ENCODE assay signal across 7 cellular contexts in genomic region chr14:73295198-73295796, GRCh38. TPM values are rescaled to one million over a fixed set of nuclear protein-coding genes. Genes with fewer than 3 reads are reported as not detected.
DNase-seq lines count a peak whose midpoint lies in the region; ATAC-seq and TF ChIP-seq lines count a peak whose summit lies in the region.

No MANE protein-coding gene starts in this region.

- no peaks in the 10 kb centered on the region for H3K4me1 ChIP-seq in MM.1S (ENCODE audit: low read length)

- H2AFZ ChIP-seq in MM.1S (ENCODE audit: low read length) = no peak overlapping the region

- DNase-seq in GM06990 (ENCODE audit: extremely low read depth, insufficient read length) = no peak
- DNase-seq in MM.1S = peak; percentile 45
- DNase-seq in SK-N-MC (ENCODE audit: low read depth, low spot score) = peak; percentile 26
- DNase-seq in fibroblast of peridontal ligament (ENCODE audit: extremely low read depth) = peak; percentile 62
- peak; percentile 56 for DNase-seq in renal cortical epithelial cell (ENCODE audit: low read depth)
- DNase-seq in T-helper 9 cell = no peak

- H3K4me2 ChIP-seq in MM.1S (ENCODE audit: low read depth, low read length) = no peak overlapping the region

- no peak overlapping the region for H3K27ac ChIP-seq in MM.1S (ENCODE audit: low read length)
- H3K27ac ChIP-seq in SK-N-MC = no peak overlapping the region

- H3K9me2 ChIP-seq in MM.1S (replicated peaks; ENCODE audit: insufficient read depth, low read length) = no peaks in the 10 kb centered on the region

- no peaks in the 10 kb centered on the region for H3F3A ChIP-seq in MM.1S (ENCODE audit: insufficient read depth, low read length)

- H3K4me3 ChIP-seq in GM06990 (replicated peaks; ENCODE audit: low read depth, low read length) (no peak overlapping the region), MM.1S (ENCODE audit: low read length) (no peak overlapping the region), SK-N-MC (no peak overlapping the region)

- H3K9me3 ChIP-seq in MM.1S (replicated peaks; ENCODE audit: insufficient read depth, low read length) = no peaks in the 10 kb centered on the region
- no peaks in the 10 kb centered on the region for H3K9me3 ChIP-seq in SK-N-MC (ENCODE audit: low read depth, low read length)

- no peak for ATAC-seq in GM18861 (IDR thresholded peaks at IDR 0.05; ENCODE audit: unreplicated experiment)

- no peaks in the 10 kb centered on the region for H3K79me2 ChIP-seq in MM.1S (ENCODE audit: low read length)

- peak; percentile 67 for TF ChIP-seq CTCF in GM06990 (IDR thresholded peaks at IDR 0.05; ENCODE audit: insufficient read depth, low read length, poor library complexity, severe bottlenecking)
- TF ChIP-seq CTCF in MM.1S (IDR thresholded peaks at IDR 0.05; ENCODE audit: low read length) = peak; percentile 52

- no peak overlapping the region for H3K9ac ChIP-seq in MM.1S (ENCODE audit: low read length)
- H3K9ac ChIP-seq in SK-N-MC (ENCODE audit: insufficient read length) = no peak overlapping the region

- H3K27me3 ChIP-seq in GM06990 (replicated peaks; ENCODE audit: control insufficient read depth, insufficient read depth, low read length) (no peaks in the 10 kb centered on the region), MM.1S (replicated peaks; ENCODE audit: insufficient read depth, low read length) (no peaks in the 10 kb centered on the region)

- no peaks in the 10 kb centered on the region for H3K36me3 ChIP-seq in GM06990 (ENCODE audit: control insufficient read depth, insufficient read depth, low read length)
- no peaks in the 10 kb centered on the region for H3K36me3 ChIP-seq in MM.1S (replicated peaks; ENCODE audit: insufficient read depth, low read length)
- H3K36me3 ChIP-seq in SK-N-MC (ENCODE audit: insufficient read depth, low read length) = peaks cover 5% of the 10 kb centered on the region

- H4K20me1 ChIP-seq in MM.1S (ENCODE audit: insufficient read depth, low read length) = no peaks in the 10 kb centered on the region

RNA-seq across cellular contexts. Expression of gene PAPLN, which starts 58.0 kb away (rescaled TPM):
- 21.4 and 164 TPM in 2 replicates for total RNA-seq in renal cortical epithelial cell

Comparison
In these comparisons a context has a peak if more than half of its experiments do, and no peak if none do; other contexts are left out.
1. DNase-seq: peak in MM.1S (single experiment), SK-N-MC (single experiment), fibroblast of peridontal ligament (single experiment) and renal cortical epithelial cell (single experiment); none in GM06990 (single experiment) and T-helper 9 cell (single experiment).